ENCODE assay signal across 1 cellular context in the genomic region with DNA sequence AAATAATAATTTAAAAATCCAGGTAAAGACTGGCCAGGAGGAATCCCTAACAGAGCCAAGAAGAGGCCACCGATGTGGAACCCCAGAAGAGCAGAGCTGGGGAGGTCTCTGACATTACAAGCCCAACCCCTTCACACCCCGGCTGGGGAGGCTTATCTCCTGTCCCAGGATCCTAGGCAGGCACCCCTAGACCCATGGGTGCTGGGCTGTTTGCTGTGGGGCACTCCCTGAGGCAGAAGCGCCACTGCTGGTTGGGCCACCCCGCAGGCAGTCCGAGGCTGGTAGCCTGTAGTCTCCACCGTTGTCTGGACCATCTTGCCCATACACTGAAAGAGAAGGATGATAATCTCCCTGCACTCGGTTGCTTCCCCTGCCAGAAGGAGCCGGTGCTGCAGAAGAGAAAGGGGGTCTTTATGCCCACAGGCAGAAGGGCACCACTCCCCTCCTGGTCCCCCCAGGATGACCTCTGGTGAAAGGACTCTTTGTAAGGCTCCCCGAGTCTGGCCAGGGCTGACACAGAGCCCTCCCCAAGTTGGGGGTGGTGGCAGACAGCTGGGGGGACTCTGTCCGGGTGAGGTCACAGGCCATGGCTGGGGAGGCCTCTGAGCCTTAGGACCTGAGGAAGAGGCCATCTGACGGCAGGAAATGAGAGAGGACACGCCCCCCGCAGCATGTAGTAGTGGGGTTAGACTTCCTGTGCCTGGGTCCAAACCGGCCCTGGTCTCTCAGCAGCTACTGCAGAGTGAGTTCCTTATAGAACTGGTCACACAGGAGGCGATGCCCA.
TF ChIP-seq lines count a peak whose summit lies in the region.

No MANE protein-coding gene starts in this region.

TF ChIP-seq in GM12878, 131 proteins besides CTCF, POLR2A, EP300 and RAD21:
- TF ChIP-seq CHD2 (IDR thresholded peaks at IDR 0.05; ENCODE audit: borderline replicate concordance, low read depth, low read length) (no peak), POLR2AphosphoS5 (IDR thresholded peaks at IDR 0.05; ENCODE audit: low read length) (no peak), IKZF2 (IDR thresholded peaks at IDR 0.05) (no peak), MTA2 (IDR thresholded peaks at IDR 0.05; ENCODE audit: low read depth) (no peak), NFXL1 (IDR thresholded peaks at IDR 0.05; ENCODE audit: borderline replicate concordance) (no peak), ZNF217 (IDR thresholded peaks at IDR 0.05) (no peak), CHD4 (IDR thresholded peaks at IDR 0.05) (no peak), CREM (IDR thresholded peaks at IDR 0.05; ENCODE audit: low read depth) (no peak), JUND (IDR thresholded peaks at IDR 0.05; ENCODE audit: low read depth, low read length) (no peak), KDM1A (IDR thresholded peaks at IDR 0.05; ENCODE audit: borderline replicate concordance) (no peak), SUZ12 (IDR thresholded peaks at IDR 0.05; ENCODE audit: unreplicated experiment) (no peak), FOXK2 (IDR thresholded peaks at IDR 0.05) (no peak), SPI1 (IDR thresholded peaks at IDR 0.05; ENCODE audit: borderline replicate concordance, insufficient read depth, low read depth, low read length) (no peak)
- TF ChIP-seq, protein P1, sequence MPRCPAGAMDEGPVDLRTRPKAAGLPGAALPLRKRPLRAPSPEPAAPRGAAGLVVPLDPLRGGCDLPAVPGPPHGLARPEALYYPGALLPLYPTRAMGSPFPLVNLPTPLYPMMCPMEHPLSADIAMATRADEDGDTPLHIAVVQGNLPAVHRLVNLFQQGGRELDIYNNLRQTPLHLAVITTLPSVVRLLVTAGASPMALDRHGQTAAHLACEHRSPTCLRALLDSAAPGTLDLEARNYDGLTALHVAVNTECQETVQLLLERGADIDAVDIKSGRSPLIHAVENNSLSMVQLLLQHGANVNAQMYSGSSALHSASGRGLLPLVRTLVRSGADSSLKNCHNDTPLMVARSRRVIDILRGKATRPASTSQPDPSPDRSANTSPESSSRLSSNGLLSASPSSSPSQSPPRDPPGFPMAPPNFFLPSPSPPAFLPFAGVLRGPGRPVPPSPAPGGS (IDR thresholded peaks at IDR 0.05; ENCODE audit: borderline replicate concordance, insufficient read depth, low read depth, low read length, poor library complexity, severe bottlenecking) = no peak
- TF ChIP-seq, protein P2, sequence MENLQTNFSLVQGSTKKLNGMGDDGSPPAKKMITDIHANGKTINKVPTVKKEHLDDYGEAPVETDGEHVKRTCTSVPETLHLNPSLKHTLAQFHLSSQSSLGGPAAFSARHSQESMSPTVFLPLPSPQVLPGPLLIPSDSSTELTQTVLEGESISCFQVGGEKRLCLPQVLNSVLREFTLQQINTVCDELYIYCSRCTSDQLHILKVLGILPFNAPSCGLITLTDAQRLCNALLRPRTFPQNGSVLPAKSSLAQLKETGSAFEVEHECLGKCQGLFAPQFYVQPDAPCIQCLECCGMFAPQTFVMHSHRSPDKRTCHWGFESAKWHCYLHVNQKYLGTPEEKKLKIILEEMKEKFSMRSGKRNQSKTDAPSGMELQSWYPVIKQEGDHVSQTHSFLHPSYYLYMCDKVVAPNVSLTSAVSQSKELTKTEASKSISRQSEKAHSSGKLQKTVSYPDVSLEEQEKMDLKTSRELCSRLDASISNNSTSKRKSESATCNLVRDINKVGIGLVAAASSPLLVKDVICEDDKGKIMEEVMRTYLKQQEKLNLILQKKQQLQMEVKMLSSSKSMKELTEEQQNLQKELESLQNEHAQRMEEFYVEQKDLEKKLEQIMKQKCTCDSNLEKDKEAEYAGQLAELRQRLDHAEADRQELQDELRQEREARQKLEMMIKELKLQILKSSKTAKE (IDR thresholded peaks at IDR 0.05; ENCODE audit: low read depth, poor library complexity, severe bottlenecking) = no peak
- TF ChIP-seq, protein P3, sequence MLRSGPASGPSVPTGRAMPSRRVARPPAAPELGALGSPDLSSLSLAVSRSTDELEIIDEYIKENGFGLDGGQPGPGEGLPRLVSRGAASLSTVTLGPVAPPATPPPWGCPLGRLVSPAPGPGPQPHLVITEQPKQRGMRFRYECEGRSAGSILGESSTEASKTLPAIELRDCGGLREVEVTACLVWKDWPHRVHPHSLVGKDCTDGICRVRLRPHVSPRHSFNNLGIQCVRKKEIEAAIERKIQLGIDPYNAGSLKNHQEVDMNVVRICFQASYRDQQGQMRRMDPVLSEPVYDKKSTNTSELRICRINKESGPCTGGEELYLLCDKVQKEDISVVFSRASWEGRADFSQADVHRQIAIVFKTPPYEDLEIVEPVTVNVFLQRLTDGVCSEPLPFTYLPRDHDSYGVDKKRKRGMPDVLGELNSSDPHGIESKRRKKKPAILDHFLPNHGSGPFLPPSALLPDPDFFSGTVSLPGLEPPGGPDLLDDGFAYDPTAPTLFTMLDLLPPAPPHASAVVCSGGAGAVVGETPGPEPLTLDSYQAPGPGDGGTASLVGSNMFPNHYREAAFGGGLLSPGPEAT (IDR thresholded peaks at IDR 0.05; ENCODE audit: low read depth) = no peak
